Comparison of ENCODE assay signal across 20 cellular contexts in genomic region chr18:11990541-11990940, GRCh38. TPM values are rescaled to one million over a fixed set of nuclear protein-coding genes. Genes with fewer than 3 reads are reported as not detected.
DNase-seq lines count a peak whose midpoint lies in the region; ATAC-seq and TF ChIP-seq lines count a peak whose summit lies in the region.
"Had no signal": no experiment of that assay in that cellular context is flagged by ENCODE, and none has a peak within 500 bp of the region (broad histone marks: within the 10 kb centered on the region; RNA-seq: fewer than 3 reads in every experiment).

No MANE protein-coding gene starts in this region.

- ATAC-seq in left ventricle myocardium superior (no peak), psoas muscle (no peak), HG03439 (IDR thresholded peaks at IDR 0.05; ENCODE audit: unreplicated experiment) (no peak), GM18873 (IDR thresholded peaks at IDR 0.05; ENCODE audit: low FRiP score, unreplicated experiment) (no peak)

- H4K5ac ChIP-seq in mesendoderm (ENCODE audit: low read length): no peak overlapping the region

- H3K9me3 ChIP-seq in right atrium auricular region: no peaks in the 10 kb centered on the region
- no peaks in the 10 kb centered on the region for H3K9me3 ChIP-seq in psoas muscle

- no peak overlapping the region for H2BK5ac ChIP-seq in mesendoderm (ENCODE audit: low read length)

- H3K27ac ChIP-seq in right atrium auricular region: no peak overlapping the region
- H3K27ac ChIP-seq in mesendoderm (ENCODE audit: low read depth, low read length): no peak overlapping the region
- peak overlapping the region; percentile 86 for H3K27ac ChIP-seq in psoas muscle
- H3K27ac ChIP-seq: coronary artery, hepatocyte had no signal

- WGBS in mesendoderm (ENCODE audit: extremely low coverage, insufficient coverage, low lambda C conversion rate): no CpG with 5 or more reads among the region's 9 CpGs
- 31 to 49% (median 34%) methylated on average over 9 of the region's 9 CpGs for WGBS in psoas muscle, 3 donors

- H2AK5ac ChIP-seq in mesendoderm (ENCODE audit: low read length): no peak overlapping the region

- H3K23ac ChIP-seq in mesendoderm (ENCODE audit: low read length): peak overlapping the region; percentile 0

- H3K4ac ChIP-seq in mesendoderm (ENCODE audit: low read depth, low read length): no peak overlapping the region

- TF ChIP-seq CTCF in right atrium auricular region (IDR thresholded peaks at IDR 0.05) (no peak), psoas muscle (IDR thresholded peaks at IDR 0.05) (no peak)

- no peaks in the 10 kb centered on the region for H3K36me3 ChIP-seq in right atrium auricular region
- no peaks in the 10 kb centered on the region for H3K36me3 ChIP-seq in mesendoderm (ENCODE audit: control insufficient read depth, insufficient read depth, low read length)
- H3K36me3 ChIP-seq in psoas muscle (ENCODE audit: insufficient read depth in 1 of 2, low read depth in 1 of 2): no peaks in the 10 kb centered on the region

- H3K79me2 ChIP-seq in mesendoderm (ENCODE audit: control insufficient read depth, insufficient read depth, low read length): peaks cover 48% of the 10 kb centered on the region

- intact Hi-C loops in left ventricle myocardium superior (cut with micrococcal nuclease) (no loop called here), psoas muscle (cut with DNase I) (no loop called here)

- H4K8ac ChIP-seq in mesendoderm (ENCODE audit: low read depth, low read length): no peak overlapping the region

- no peak overlapping the region for H2BK15ac ChIP-seq in mesendoderm (replicated peaks; ENCODE audit: low read depth)

- H2BK120ac ChIP-seq in mesendoderm (ENCODE audit: low read depth, low read length): no peak overlapping the region

- DNase-seq in left ventricle myocardium superior (peak; percentile 6), right atrium auricular region (ENCODE audit: low spot score) (no peak), mesendoderm (no peak), psoas muscle (peak in 1 of 2 donors; percentile 13), MV-4-11 (lab: John Stamatoyannopoulos, UW) (no peak), occipital lobe (lab: John Stamatoyannopoulos, UW) (no peak)
- DNase-seq: activated B cell treated with CpG ODN at 0.5 μM for 24 hours; activated CD4-positive, alpha-beta T cell treated with anti-CD3 and anti-CD28 coated beads, Interleukin-2, amount 50 U/mL, for 4 hours; anterior cingulate cortex; effector memory CD4-positive, alpha-beta T cell; foreskin melanocyte; GDM1; H9; midbrain; NCI-H1092 treated with DMSO at 0.1 percent for 48 hours; NCI-H526 had no signal

- peaks cover 32% of the 10 kb centered on the region for H3K79me1 ChIP-seq in mesendoderm (ENCODE audit: low read length)

- H3K18ac ChIP-seq in mesendoderm (ENCODE audit: low read length): no peak overlapping the region

- peak overlapping the region; percentile 31 for H3K56ac ChIP-seq in mesendoderm (ENCODE audit: low read length)

- no peak overlapping the region for H3K9ac ChIP-seq in mesendoderm (ENCODE audit: low read length)

- H3K4me3 ChIP-seq in right atrium auricular region (no peak overlapping the region), mesendoderm (ENCODE audit: low read length) (no peak overlapping the region), psoas muscle (peak overlapping the region; percentile 15)
- H3K4me3 ChIP-seq: coronary artery, hepatocyte had no signal

- H3K27me3 ChIP-seq in right atrium auricular region (no peaks in the 10 kb centered on the region), mesendoderm (ENCODE audit: insufficient read depth, low read length, poor library complexity) (no peaks in the 10 kb centered on the region), psoas muscle (ENCODE audit: insufficient read depth in 3 of 3, low read length in 2 of 3) (no peaks in the 10 kb centered on the region)
- H3K27me3 ChIP-seq: hepatocyte had no signal

- H3K4me2 ChIP-seq in mesendoderm (ENCODE audit: low read length): no peak overlapping the region
- H3K4me2 ChIP-seq: hepatocyte had no signal

- H3K4me1 ChIP-seq in right atrium auricular region (peaks cover 0 to 29% of the 10 kb centered on the region in 2 donors), mesendoderm (ENCODE audit: control insufficient read depth, low read depth, low read length) (peaks cover 11% of the 10 kb centered on the region), psoas muscle (peaks cover 77% of the 10 kb centered on the region)

RNA-seq across cellular contexts. Expression of gene IMPA2, which starts 9.2 kb away (rescaled TPM):
- total RNA-seq in left ventricle myocardium superior: 73.3 TPM
- total RNA-seq in right atrium auricular region: 10 to 100 TPM; 20.2 to 22.9 TPM
- 69.8 TPM for polyA plus RNA-seq in mesendoderm (2013, experiment 1 of 2)
- 71.3 TPM for polyA plus RNA-seq in mesendoderm (2013, experiment 2 of 2)
- 100 to 1,000 TPM; 126 to 342 (median 215) TPM for total RNA-seq in psoas muscle
- polyA plus RNA-seq in psoas muscle: 100 to 1,000 TPM in 2 of 3 donors, 10 to 100 TPM in 1; 61.4 to 321 (median 196) TPM
- 6.1 TPM for total RNA-seq in occipital lobe
